In the genomic region with DNA sequence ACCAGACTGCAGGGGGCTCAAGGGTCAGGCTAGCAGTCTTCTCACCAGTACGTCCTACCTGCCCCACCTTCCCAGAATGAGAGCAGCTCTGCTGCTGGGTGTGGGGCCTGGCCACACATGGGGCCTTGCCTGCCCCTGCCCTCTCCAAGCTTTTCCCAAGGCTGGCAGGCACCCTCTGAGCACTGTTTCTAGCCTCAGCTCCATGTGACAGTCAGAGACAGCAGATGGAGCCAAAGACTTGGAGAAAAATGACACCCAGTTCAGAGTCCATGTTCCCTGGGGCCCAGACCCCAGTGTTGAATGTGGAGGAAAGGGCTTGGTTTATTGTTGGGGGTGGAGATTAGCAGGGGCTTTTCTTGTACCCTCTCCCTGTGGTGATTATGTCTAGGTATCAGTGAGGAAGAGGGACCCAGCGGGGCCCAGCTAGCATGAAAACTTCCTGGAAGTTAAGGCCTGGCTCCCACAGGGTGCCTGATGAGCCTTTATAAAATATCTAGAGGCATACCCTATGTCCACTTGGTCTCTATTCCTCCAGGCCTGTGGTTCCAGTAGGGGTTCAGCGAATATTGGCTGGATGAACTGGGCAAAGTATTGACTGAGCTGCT, we compare ENCODE assay signal across 12 cellular contexts.
DNase-seq lines count a peak whose midpoint lies in the region; ATAC-seq, FAIRE-seq and TF ChIP-seq lines count a peak whose summit lies in the region.
"Had no signal": no experiment of that assay in that cellular context is flagged by ENCODE, and none has a peak within 500 bp of the region (broad histone marks: within the 10 kb centered on the region; RNA-seq: fewer than 3 reads in every experiment).

No MANE protein-coding gene starts in this region.

- CTCF ChIA-PET in A673 (lab: Charles Lee), result no interaction called here
- CTCF ChIA-PET in GM10248 (lab: Yijun Ruan, JAX), result interaction anchor here (0.8 to 5.0 kb wide), 6 partner anchors 9 to 120 kb away, joined by 3 to 31 read pairs (median 4); no protein-coding TSS in a partner anchor
- CTCF ChIA-PET in CD8-positive, alpha-beta memory T cell (lab: Charles Lee), result interaction anchor here (1.9 kb wide), 1 partner anchor 15 kb away, joined by 6 read pairs; no protein-coding TSS in a partner anchor

- BruUV-seq in A673 (replicated peaks; lab: Mats Ljungman, UMichigan), result no TSS peak

- H3K9me3 Mint-ChIP-seq in CD8-positive, alpha-beta memory T cell, result no peaks in the 10 kb centered on the region
- H3K9me3 Mint-ChIP-seq: CD8-positive, alpha-beta T cell; stimulated activated memory B cell treated with anti-CD40 and anti-IgM and Interleukin-4, amounts not matched to agents 10 μg/mL and 1 μg/mL and 100 μg/mL, for 72 hours had no signal

- H3K4me3 Mint-ChIP-seq in CD8-positive, alpha-beta memory T cell, result no peak overlapping the region
- H3K4me3 Mint-ChIP-seq: CD8-positive, alpha-beta T cell; stimulated activated memory B cell treated with anti-CD40 and anti-IgM and Interleukin-4, amounts not matched to agents 10 μg/mL and 1 μg/mL and 100 μg/mL, for 72 hours had no signal

- no peak for DNase-seq in A673 (ENCODE audit: low spot score)
- DNase-seq in GM10248 (ENCODE audit: extremely low spot score), result no peak
- no peak for DNase-seq in RWPE2 (ENCODE audit: low spot score)
- DNase-seq in kidney, result no peak
- DNase-seq in glomerular visceral epithelial cell (ENCODE audit: extremely low spot score), result no peak
- no peak for DNase-seq in CD8-positive, alpha-beta memory T cell
- DNase-seq in NK-92 (lab: John Stamatoyannopoulos, UW; ENCODE audit: unreplicated experiment), result no peak
- DNase-seq: NCI-H1105 treated with DMSO at 0.1 percent for 48 hours had no signal

- peak; percentile 29; the same call in 1 of the 3 replicates for ATAC-seq in RWPE2 (ENCODE audit: low read depth)
- no peak for ATAC-seq in HG02759 (IDR thresholded peaks at IDR 0.05; ENCODE audit: unreplicated experiment)
- ATAC-seq: CD8-positive, alpha-beta T cell; gastroesophageal sphincter; stimulated activated memory B cell treated with anti-CD40 and anti-IgM and Interleukin-4, amounts not matched to agents 10 μg/mL and 1 μg/mL and 100 μg/mL, for 72 hours had no signal

- POLR2A ChIA-PET in A673 (lab: Charles Lee; ENCODE audit: low non-redundant PET) (no interaction called here), GM10248 (lab: Yijun Ruan, JAX) (interaction anchor here (0.6 kb wide), 1 partner anchor 1564 kb away, joined by 4 read pairs; no protein-coding TSS in a partner anchor)
- POLR2A ChIA-PET in CD8-positive, alpha-beta memory T cell (lab: Charles Lee), result no interaction called here

- H3K4me3 ChIP-seq in A673 (ENCODE audit: low read depth, low read length, poor library complexity, severe bottlenecking) (no peak overlapping the region), RWPE2 (ENCODE audit: severe bottlenecking) (no peak overlapping the region), kidney (ENCODE audit: low read length in 2 of 2) (no peak overlapping the region)
- H3K4me3 ChIP-seq in CD8-positive, alpha-beta memory T cell (ENCODE audit: low read length), result no peak overlapping the region
- H3K4me3 ChIP-seq: gastroesophageal sphincter had no signal

- H3K27me3 ChIP-seq in A673 (replicated peaks; ENCODE audit: insufficient read depth, low read depth, low read length, poor library complexity) (no peaks in the 10 kb centered on the region), RWPE2 (ENCODE audit: insufficient read depth, poor library complexity, severe bottlenecking) (no peaks in the 10 kb centered on the region)
- no peaks in the 10 kb centered on the region for H3K27me3 ChIP-seq in CD8-positive, alpha-beta memory T cell (ENCODE audit: insufficient read depth, low read length, poor library complexity, severe bottlenecking)
- H3K27me3 ChIP-seq: gastroesophageal sphincter had no signal

- peak; percentile 28; the same call in 1 of the 2 replicates for TF ChIP-seq CTCF in A673 (conservative IDR thresholded peaks at IDR 0.05; ENCODE audit: low read depth, low read length)
- peak; percentile 5 for TF ChIP-seq CTCF in GM10248 (IDR thresholded peaks at IDR 0.05; ENCODE audit: control extremely low read depth, extremely low read depth, low read depth, missing control alignments)
- peak; percentile 14 for TF ChIP-seq CTCF in RWPE2 (IDR thresholded peaks at IDR 0.05; ENCODE audit: poor library complexity, severe bottlenecking)
- TF ChIP-seq CTCF in kidney (IDR thresholded peaks at IDR 0.05; ENCODE audit: borderline replicate concordance, extremely low read depth, insufficient read depth), result peak; percentile 36

- H3K27ac ChIP-seq in A673 (ENCODE audit: low read depth, low read length, poor library complexity, severe bottlenecking) (no peak overlapping the region), RWPE2 (ENCODE audit: poor library complexity, severe bottlenecking) (no peak overlapping the region), kidney (ENCODE audit: low read depth in 2 of 2, low read length in 2 of 2) (no peak overlapping the region)
- H3K27ac ChIP-seq in CD8-positive, alpha-beta memory T cell (ENCODE audit: low read depth, low read length), result no peak overlapping the region
- H3K27ac ChIP-seq: gastroesophageal sphincter had no signal

- H3K27ac Mint-ChIP-seq in CD8-positive, alpha-beta memory T cell, result peak overlapping the region in 1 of 8 donors; percentile 24
- H3K27ac Mint-ChIP-seq: stimulated activated memory B cell treated with anti-CD40 and anti-IgM and Interleukin-4, amounts not matched to agents 10 μg/mL and 1 μg/mL and 100 μg/mL, for 72 hours had no signal

- no peak overlapping the region for H3K9ac ChIP-seq in kidney (ENCODE audit: low read length in 2 of 2)

- H3K36me3 ChIP-seq in A673 (ENCODE audit: insufficient read depth, low read length, poor library complexity, severe bottlenecking), result no peaks in the 10 kb centered on the region
- peaks cover 7% of the 10 kb centered on the region for H3K36me3 ChIP-seq in RWPE2 (ENCODE audit: low read depth)
- H3K36me3 ChIP-seq in kidney (ENCODE audit: control insufficient read depth in 1 of 2, insufficient read depth in 2 of 2, low read length in 2 of 2), result no peaks in the 10 kb centered on the region
- H3K36me3 ChIP-seq in CD8-positive, alpha-beta memory T cell (ENCODE audit: insufficient read depth, low read length), result no peaks in the 10 kb centered on the region

- intact Hi-C loops in A673 (cut with micrococcal nuclease; ENCODE audit: unreplicated experiment) (no loop called here), kidney (cut with DNase I) (no loop called here)

- H3K4me1 ChIP-seq in A673 (ENCODE audit: insufficient read depth, low read length, poor library complexity, severe bottlenecking) (peaks cover 4% of the 10 kb centered on the region), RWPE2 (ENCODE audit: insufficient read depth, poor library complexity, severe bottlenecking) (no peaks in the 10 kb centered on the region), kidney (ENCODE audit: control insufficient read depth in 1 of 2, insufficient read depth in 1 of 2, low read depth in 1 of 2, low read length in 2 of 2) (no peaks in the 10 kb centered on the region)
- no peaks in the 10 kb centered on the region for H3K4me1 ChIP-seq in CD8-positive, alpha-beta memory T cell (ENCODE audit: insufficient read depth, low read length)
- H3K4me1 ChIP-seq: gastroesophageal sphincter had no signal

- no peaks in the 10 kb centered on the region for H3K27me3 Mint-ChIP-seq in CD8-positive, alpha-beta memory T cell
- H3K27me3 Mint-ChIP-seq: stimulated activated memory B cell treated with anti-CD40 and anti-IgM and Interleukin-4, amounts not matched to agents 10 μg/mL and 1 μg/mL and 100 μg/mL, for 72 hours had no signal

- peaks cover 7 to 23% (median 18%) of the 10 kb centered on the region in 3 donors for H3K36me3 Mint-ChIP-seq in CD8-positive, alpha-beta memory T cell

- FAIRE-seq in kidney (lab: Jason Lieb, UNC), result no peak

- H3K9me3 ChIP-seq in A673 (ENCODE audit: low read depth, low read length, poor library complexity, severe bottlenecking), result no peaks in the 10 kb centered on the region
- H3K9me3 ChIP-seq in RWPE2 (ENCODE audit: severe bottlenecking), result no peaks in the 10 kb centered on the region
- no peaks in the 10 kb centered on the region for H3K9me3 ChIP-seq in kidney (ENCODE audit: control insufficient read depth in 1 of 2, low read length in 2 of 2)
- H3K9me3 ChIP-seq in CD8-positive, alpha-beta memory T cell (ENCODE audit: low read length), result no peaks in the 10 kb centered on the region
- H3K9me3 ChIP-seq: gastroesophageal sphincter had no signal

- peaks cover 0 to 4% (median 2%) of the 10 kb centered on the region in 3 donors for H3K4me1 Mint-ChIP-seq in CD8-positive, alpha-beta memory T cell
- H3K4me1 Mint-ChIP-seq: stimulated activated memory B cell treated with anti-CD40 and anti-IgM and Interleukin-4, amounts not matched to agents 10 μg/mL and 1 μg/mL and 100 μg/mL, for 72 hours had no signal
